10 cellular contexts compared by ENCODE assay signal in the genomic region with DNA sequence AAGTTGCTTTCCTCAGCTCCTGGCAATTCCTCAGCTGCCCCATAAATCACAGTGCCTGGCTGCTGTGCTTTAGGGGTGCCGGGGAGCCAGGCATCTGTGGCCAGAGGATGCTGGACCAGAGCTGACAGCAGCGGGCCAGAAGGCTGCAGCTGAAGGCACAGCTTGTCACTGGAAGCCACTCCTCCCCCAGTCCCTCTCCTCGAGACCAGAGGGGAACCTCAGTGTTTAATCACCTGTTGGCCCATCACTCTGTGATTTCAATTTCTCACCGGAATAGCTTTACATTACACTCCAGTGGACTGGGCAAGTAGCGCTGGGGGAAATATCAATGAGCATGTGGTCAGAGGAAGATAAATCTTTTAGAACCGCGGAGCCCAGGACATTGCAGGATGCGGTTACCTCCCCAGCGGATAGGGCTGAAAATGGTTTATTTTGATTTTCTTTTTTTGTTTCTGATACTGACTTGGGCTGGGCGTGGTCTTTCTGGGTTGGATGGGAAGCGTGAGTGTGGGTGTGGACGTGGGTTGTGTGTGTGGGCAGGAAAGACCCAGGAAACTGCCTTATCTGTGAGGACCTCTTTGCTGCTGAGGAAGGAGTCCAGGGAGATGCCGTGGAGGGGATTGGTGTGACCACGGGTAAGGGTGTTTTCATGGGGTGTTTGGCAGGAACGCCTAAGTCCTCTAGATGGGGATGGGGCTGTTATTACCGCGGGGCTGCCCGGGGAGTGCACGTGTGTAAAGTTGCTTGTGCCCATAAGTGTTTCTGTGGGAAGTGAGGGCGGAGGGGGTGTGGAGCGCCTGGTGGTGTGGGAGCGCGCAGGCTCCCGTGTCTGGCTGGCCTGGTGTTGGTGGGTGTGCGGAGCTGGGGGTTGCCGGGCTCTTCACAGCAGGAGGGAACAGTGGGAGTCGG. TPM values are rescaled to one million over a fixed set of nuclear protein-coding genes. Genes with fewer than 3 reads are reported as not detected.
DNase-seq lines count a peak whose midpoint lies in the region.
"Had no signal": no experiment of that assay in that cellular context is flagged by ENCODE, and none has a peak within 500 bp of the region (broad histone marks: within the 10 kb centered on the region; RNA-seq: fewer than 3 reads in every experiment).

No MANE protein-coding gene starts in this region.

- DNase-seq in NCI-H2227 treated with DMSO at 0.1 percent for 48 hours (lab: John Stamatoyannopoulos, UW) (peak; percentile 12), NCI-H2227 (lab: John Stamatoyannopoulos, UW; ENCODE audit: unreplicated experiment) (no peak), LHCN-M2 (ENCODE audit: low read depth) (peak; percentile 66), left kidney (ENCODE audit: low read depth, low spot score) (peak; percentile 82), GM03348 (ENCODE audit: low spot score) (no peak), NCI-H128 (lab: John Stamatoyannopoulos, UW; ENCODE audit: unreplicated experiment) (no peak), mucosa of gallbladder (ENCODE audit: low spot score) (no peak)
- peak; percentile 12 for DNase-seq in activated T-helper 9 cell treated with anti-CD3 and anti-CD28 coated beads, Interleukin-2, amount 50 U/mL, for 16 hours (ENCODE audit: low read depth)
- DNase-seq: ACHN, foreskin melanocyte had no signal

RNA-seq across cellular contexts. Expression of a gene that starts 4.0 kb away (rescaled TPM):
- total RNA-seq in LHCN-M2 (2014; rRNA removed): 3.8 and 4.0 TPM in 2 replicates
- polyA plus RNA-seq in LHCN-M2 (2012): 1.7 TPM
- total RNA-seq in mucosa of gallbladder: 10.6 TPM

Comparison
In these comparisons a context has a peak if more than half of its experiments do, and no peak if none do; other contexts are left out.
1. DNase-seq: peak in NCI-H2227 treated with DMSO at 0.1 percent for 48 hours (single experiment), LHCN-M2 (single experiment), activated T-helper 9 cell treated with anti-CD3 and anti-CD28 coated beads, Interleukin-2, amount 50 U/mL, for 16 hours (single experiment) and left kidney (single experiment); none in NCI-H2227 (single experiment), GM03348 (single experiment), NCI-H128 (single experiment) and mucosa of gallbladder (single experiment).